11 cellular contexts compared by ENCODE assay signal in the genomic region with DNA sequence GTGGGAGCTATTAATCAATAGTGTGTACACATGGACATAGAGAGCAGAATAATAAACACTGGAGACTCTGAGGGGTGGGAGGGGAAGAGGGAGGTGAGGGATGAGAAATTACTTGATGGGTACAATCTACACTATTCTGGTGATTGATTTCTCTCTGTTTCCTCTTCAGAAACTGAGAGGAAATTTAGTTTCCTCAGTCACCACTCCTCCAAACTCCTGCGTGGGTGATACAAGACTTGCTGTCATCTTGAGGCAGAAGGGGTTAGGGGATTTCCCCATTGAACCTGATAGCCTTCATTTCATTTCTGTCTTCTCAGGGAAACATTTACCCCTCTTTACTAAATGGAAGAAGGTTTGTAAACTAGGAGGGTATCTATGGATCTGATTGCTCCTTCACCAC.
A peak's percentile ranks its signal among the peaks of the same experiment; 100 is the strongest.
DNase-seq lines count a peak whose midpoint lies in the region; ATAC-seq lines count a peak whose summit lies in the region.
"Had no signal": no experiment of that assay in that cellular context is flagged by ENCODE, and none has a peak within 500 bp of the region (broad histone marks: within the 10 kb centered on the region; RNA-seq: fewer than 3 reads in every experiment).

No MANE protein-coding gene starts in this region.

- H3K36me3 ChIP-seq in H7 (replicated peaks; ENCODE audit: control insufficient read depth, insufficient read depth, low read length): no peaks in the 10 kb centered on the region

- peaks cover 34% of the 10 kb centered on the region for H3K4me1 Mint-ChIP-seq in activated naive CD4-positive, alpha-beta T cell treated with anti-CD3 and anti-CD28 coated beads, Interleukin-2, amount 10 ng/mL, durations not matched to agents 7 days and 5 days

- H3K36me3 Mint-ChIP-seq in activated naive CD4-positive, alpha-beta T cell treated with anti-CD3 and anti-CD28 coated beads, Interleukin-2, amount 10 ng/mL, durations not matched to agents 7 days and 5 days: peaks cover 19% of the 10 kb centered on the region

- no peaks in the 10 kb centered on the region for H3K9me3 Mint-ChIP-seq in activated naive CD4-positive, alpha-beta T cell treated with anti-CD3 and anti-CD28 coated beads, Interleukin-2, amount 10 ng/mL, durations not matched to agents 7 days and 5 days

- H3K4me3 Mint-ChIP-seq in activated naive CD4-positive, alpha-beta T cell treated with anti-CD3 and anti-CD28 coated beads, Interleukin-2, amount 10 ng/mL, durations not matched to agents 7 days and 5 days: no peak overlapping the region

- no peaks in the 10 kb centered on the region for H3K27me3 ChIP-seq in H7 (ENCODE audit: control insufficient read depth, insufficient read depth, low read length)

- peak; percentile 65 for DNase-seq in activated effector memory CD4-positive, alpha-beta T cell treated with anti-CD3 and anti-CD28 coated beads, Interleukin-2, amount 50 U/mL, for 16 hours
- DNase-seq in activated effector memory CD4-positive, alpha-beta T cell treated with Interleukin-2 at 50 U/mL for 16 hours: no peak
- DNase-seq in activated naive CD4-positive, alpha-beta T cell treated with anti-CD3 and anti-CD28 coated beads, Interleukin-2, amount 10 ng/mL, durations not matched to agents 7 days and 5 days: peak; percentile 31
- DNase-seq in NCI-H2081 treated with DMSO at 0.1 percent for 48 hours (lab: John Stamatoyannopoulos, UW) (no peak), Kasumi-1 (lab: John Stamatoyannopoulos, UW) (no peak), H7 (no peak)
- DNase-seq: AML-193, anterior cingulate cortex had no signal

- CTCF ChIA-PET in activated naive CD4-positive, alpha-beta T cell treated with anti-CD3 and anti-CD28 coated beads, Interleukin-2, amount 10 ng/mL, durations not matched to agents 7 days and 5 days (lab: Charles Lee): no interaction called here

- peak; percentile 69 for ATAC-seq in HG02981 (IDR thresholded peaks at IDR 0.05; ENCODE audit: unreplicated experiment)
- ATAC-seq in GM21786 (IDR thresholded peaks at IDR 0.05; ENCODE audit: unreplicated experiment): no peak

- no peak overlapping the region for H3K4me3 ChIP-seq in H7 (ENCODE audit: insufficient read depth, low read depth, low read length)
- H3K4me3 ChIP-seq: SK-N-MC had no signal

- H3K27me3 Mint-ChIP-seq in activated naive CD4-positive, alpha-beta T cell treated with anti-CD3 and anti-CD28 coated beads, Interleukin-2, amount 10 ng/mL, durations not matched to agents 7 days and 5 days: peaks cover 10% of the 10 kb centered on the region

- H3K27ac Mint-ChIP-seq in activated naive CD4-positive, alpha-beta T cell treated with anti-CD3 and anti-CD28 coated beads, Interleukin-2, amount 10 ng/mL, durations not matched to agents 7 days and 5 days: no peak overlapping the region

Comparison
In these comparisons a context has a peak if more than half of its experiments do, and no peak if none do; other contexts are left out.
1. DNase-seq: peak in activated effector memory CD4-positive, alpha-beta T cell treated with anti-CD3 and anti-CD28 coated beads, Interleukin-2, amount 50 U/mL, for 16 hours (single experiment) and activated naive CD4-positive, alpha-beta T cell treated with anti-CD3 and anti-CD28 coated beads, Interleukin-2, amount 10 ng/mL, durations not matched to agents 7 days and 5 days (single experiment); none in activated effector memory CD4-positive, alpha-beta T cell treated with Interleukin-2 at 50 U/mL for 16 hours (single experiment), NCI-H2081 treated with DMSO at 0.1 percent for 48 hours (single experiment), Kasumi-1 (0 of 2) and H7 (single experiment).